8 cellular contexts compared by ENCODE assay signal in genomic region chr5:140710899-140711552, GRCh38. TPM values are rescaled to one million over a fixed set of nuclear protein-coding genes. Genes with fewer than 3 reads are reported as not detected.
DNase-seq lines count a peak whose midpoint lies in the region; ATAC-seq, FAIRE-seq and TF ChIP-seq lines count a peak whose summit lies in the region.

No MANE protein-coding gene starts in this region.

- H3K4me3 ChIP-seq in OCI-LY7 (ENCODE audit: low read depth, low read length, poor library complexity, severe bottlenecking) (no peak overlapping the region), epithelial cell of proximal tubule (ENCODE audit: low read depth, low read length) (peak overlapping the region; percentile 76)

- peak; percentile 78 for DNase-seq in CMK (ENCODE audit: low read depth)
- DNase-seq in HTR-8/SVneo (ENCODE audit: insufficient read length, low spot score) = peak; percentile 80
- DNase-seq in OCI-LY7 (ENCODE audit: low spot score) = no peak
- DNase-seq in activated T-cell treated with anti-CD3 and anti-CD28 coated beads, Interleukin-2, amount 50 U/mL, for 1 hour = peak; percentile 79
- DNase-seq in epithelial cell of proximal tubule (ENCODE audit: low read depth) = peak; percentile 88
- peak; percentile 94 for DNase-seq in mucosa of gallbladder (ENCODE audit: low spot score)
- DNase-seq in stimulated activated CD8-positive, alpha-beta memory T cell treated with anti-CD3 and anti-CD28 coated beads, Interleukin-4, amount 100 ng/mL, for 1 hour (ENCODE audit: low read depth in 2 of 2, low spot score in 1 of 2) = peak; percentile 79 to 80

- H3K36me3 ChIP-seq in OCI-LY7 (ENCODE audit: insufficient read depth, low read length) = peaks cover 18% of the 10 kb centered on the region

- no TSS peak for BruUV-seq in OCI-LY7 (replicated peaks; lab: Mats Ljungman, UMichigan)

- H3K4me1 ChIP-seq in OCI-LY7 (ENCODE audit: insufficient read depth, low read length, poor library complexity, severe bottlenecking) = no peaks in the 10 kb centered on the region

- no peak for TF ChIP-seq CTCF in OCI-LY7 (conservative IDR thresholded peaks at IDR 0.05; ENCODE audit: low read length)
- TF ChIP-seq CTCF in epithelial cell of proximal tubule (conservative IDR thresholded peaks at IDR 0.05; ENCODE audit: low read depth, low read length) = no peak

- peak; percentile 74 for FAIRE-seq in HTR-8/SVneo (lab: Jason Lieb, UNC)

- no peaks in the 10 kb centered on the region for H4K20me1 ChIP-seq in OCI-LY7 (ENCODE audit: insufficient read depth, low read length)

- no peak overlapping the region for H3K27ac ChIP-seq in OCI-LY7 (ENCODE audit: low read depth, low read length, poor library complexity, severe bottlenecking)

- peak overlapping the region; percentile 18; the same call in 1 of the 2 replicates for H2AFZ ChIP-seq in OCI-LY7 (ENCODE audit: low read length)

- H3K9me2 ChIP-seq in OCI-LY7 (ENCODE audit: insufficient read depth, low read length) = no peaks in the 10 kb centered on the region

- CTCF ChIA-PET in OCI-LY7 (lab: Charles Lee; ENCODE audit: unreplicated experiment) = no interaction called here

- POLR2A ChIA-PET in OCI-LY7 (lab: Charles Lee) = interaction anchor here (0.6 to 0.9 kb wide), 3 partner anchors 19 to 901 kb away, joined by 3 to 4 read pairs (median 3); no protein-coding TSS in a partner anchor

- no peaks in the 10 kb centered on the region for H3K9me3 ChIP-seq in OCI-LY7 (ENCODE audit: low read length)

- H3K79me2 ChIP-seq in OCI-LY7 (ENCODE audit: insufficient read depth, low read depth, low read length) = no peaks in the 10 kb centered on the region

- intact Hi-C loops in OCI-LY7 (cut with micrococcal nuclease; ENCODE audit: unreplicated experiment) = no loop called here

- ATAC-seq in GM21390 (IDR thresholded peaks at IDR 0.05; ENCODE audit: unreplicated experiment) = peak; percentile 83

- H3K4me2 ChIP-seq in OCI-LY7 (ENCODE audit: low read length) = peak overlapping the region; percentile 22; the same call in 1 of the 2 replicates

RNA-seq across cellular contexts. Expression of gene ZMAT2, which starts 10.8 kb away (rescaled TPM):
- total RNA-seq in OCI-LY7 (2014; rRNA removed; shearing (Covaris generic)) = 24.8 and 40.0 TPM in 2 replicates
- total RNA-seq in OCI-LY7 (2022) (41.6 and 44.9 TPM in 2 replicates), epithelial cell of proximal tubule (38.3 and 43.6 TPM in 2 replicates), mucosa of gallbladder (50.9 TPM)

RNA-seq across cellular contexts. Expression of gene HARS2, which starts 19.8 kb away (rescaled TPM):
- 20.8 and 23.4 TPM in 2 replicates for total RNA-seq in OCI-LY7 (2014; rRNA removed; shearing (Covaris generic))
- total RNA-seq in OCI-LY7 (2022) (27.3 and 27.5 TPM in 2 replicates), epithelial cell of proximal tubule (33.9 and 39.5 TPM in 2 replicates), mucosa of gallbladder (30.5 TPM)

RNA-seq across cellular contexts. Expression of gene HARS1, which starts 19.9 kb away (rescaled TPM):
- 43.7 and 44.3 TPM in 2 replicates for total RNA-seq in OCI-LY7 (2014; rRNA removed; shearing (Covaris generic))
- total RNA-seq in OCI-LY7 (2022) (61.4 and 61.6 TPM in 2 replicates), epithelial cell of proximal tubule (83.0 and 123 TPM in 2 replicates), mucosa of gallbladder (45.5 TPM)

RNA-seq across cellular contexts. Expression of gene DND1, which starts 37.6 kb away (rescaled TPM):
- total RNA-seq in OCI-LY7 (2014; rRNA removed; shearing (Covaris generic)) = 2.2 and 3.6 TPM in 2 replicates
- total RNA-seq in OCI-LY7 (2022) (2.7 and 4.5 TPM in 2 replicates), epithelial cell of proximal tubule (0.14 TPM in 1 of 2 replicates, not detected in the other), mucosa of gallbladder (2.5 TPM)

RNA-seq across cellular contexts. Expression of gene WDR55, which starts 46.3 kb away (rescaled TPM):
- total RNA-seq in OCI-LY7 (2014; rRNA removed; shearing (Covaris generic)) = 18.7 and 23.9 TPM in 2 replicates
- total RNA-seq in OCI-LY7 (2022) (31.5 and 34.2 TPM in 2 replicates), epithelial cell of proximal tubule (14.6 and 23.4 TPM in 2 replicates), mucosa of gallbladder (22.1 TPM)
